ENCODE assay signal across 25 cellular contexts in genomic region chr1:112234710-112235109, GRCh38.
"Had no signal": no experiment of that assay in that cellular context is flagged by ENCODE, and none has a peak within 500 bp of the region (broad histone marks: within the 10 kb centered on the region; RNA-seq: fewer than 3 reads in every experiment).

No MANE protein-coding gene starts in this region.

- H3K27me3 ChIP-seq: dorsolateral prefrontal cortex, gastrocnemius medialis, heart right ventricle, left lung had no signal

- DNase-seq: dermis blood vessel endothelial cell; dorsolateral prefrontal cortex; effector CD4-positive, alpha-beta T cell; effector memory CD8-positive, alpha-beta T cell; endodermal cell; erythroblast; foreskin fibroblast; foreskin melanocyte; gastrocnemius medialis; glutamatergic neuron; head of caudate nucleus; heart right ventricle; hippocampal formation; left cardiac atrium; left lung; left ventricle myocardium superior; lower lobe of right lung; mesenchymal stem cell; mucosa of descending colon had no signal

- H3K36me3 ChIP-seq: gastrocnemius medialis, heart right ventricle, left lung, lower lobe of right lung had no signal

- H3K27ac ChIP-seq: coronary artery, dorsolateral prefrontal cortex, epithelial cell of prostate, gastrocnemius medialis, heart right ventricle, left lung, lower lobe of right lung had no signal

- H3K9me3 ChIP-seq: gastrocnemius medialis, lower lobe of right lung, mucosa of descending colon had no signal

- FAIRE-seq: colon, endometrium, islet of Langerhans, keratinocyte had no signal

- H3K4me3 ChIP-seq: coronary artery, dorsolateral prefrontal cortex, gastrocnemius medialis, heart right ventricle, left lung, lower lobe of right lung, mucosa of descending colon had no signal

- H3K4me1 ChIP-seq: gastrocnemius medialis, heart right ventricle, left lung, lower lobe of right lung had no signal
